Comparison of ENCODE assay signal across 12 cellular contexts in genomic region chr19:3006075-3006767, GRCh38. TPM values are rescaled to one million over a fixed set of nuclear protein-coding genes. Genes with fewer than 3 reads are reported as not detected.
A peak's percentile ranks its signal among the peaks of the same experiment; 100 is the strongest.
DNase-seq lines count a peak whose midpoint lies in the region; FAIRE-seq and TF ChIP-seq lines count a peak whose summit lies in the region.
"Had no signal": no experiment of that assay in that cellular context is flagged by ENCODE, and none has a peak within 500 bp of the region (broad histone marks: within the 10 kb centered on the region; RNA-seq: fewer than 3 reads in every experiment).

No MANE protein-coding gene starts in this region.

- no peaks in the 10 kb centered on the region for H3K4me1 Mint-ChIP-seq in chondrocyte (ENCODE audit: low read depth)
- H3K4me1 Mint-ChIP-seq: CD4-positive, CD25-positive, alpha-beta regulatory T cell had no signal

- H3K4me1 ChIP-seq in PC-9 (replicated peaks; ENCODE audit: insufficient read depth) = no peaks in the 10 kb centered on the region
- no peaks in the 10 kb centered on the region for H3K4me1 ChIP-seq in effector memory CD4-positive, alpha-beta T cell (ENCODE audit: control insufficient read depth, insufficient read depth, low read length, poor library complexity, severe bottlenecking)

- peak; percentile 34 for DNase-seq in stimulated activated CD4-positive, alpha-beta T cell treated with anti-CD3 and anti-CD28 coated beads, Interleukin-15, amount 100 ng/mL, for 24 hours
- DNase-seq in stimulated activated CD4-positive, alpha-beta T cell treated with anti-CD3 and anti-CD28 coated beads, Interleukin-4, amount 100 ng/mL, for 24 hours = no peak
- DNase-seq in PC-9 = peak; percentile 31 to 50
- peak; percentile 91 for DNase-seq in iPS-NIHi11 (ENCODE audit: low spot score)
- peak; percentile 18 for DNase-seq in urothelium cell line (ENCODE audit: low spot score)
- DNase-seq in effector memory CD4-positive, alpha-beta T cell = no peak
- DNase-seq in MV-4-11 (lab: John Stamatoyannopoulos, UW) = no peak
- no peak for DNase-seq in chondrocyte (ENCODE audit: low spot score)
- DNase-seq: CD4-positive, CD25-positive, alpha-beta regulatory T cell; dorsolateral prefrontal cortex; NCI-H1930 had no signal

- no peaks in the 10 kb centered on the region for H4K20me1 ChIP-seq in PC-9 (ENCODE audit: insufficient read depth)

- no peak for FAIRE-seq in urothelium cell line (lab: Jason Lieb, UNC)

- no peaks in the 10 kb centered on the region for H3K9me3 Mint-ChIP-seq in chondrocyte (ENCODE audit: low read depth)
- H3K9me3 Mint-ChIP-seq: CD4-positive, CD25-positive, alpha-beta regulatory T cell; IgD-negative memory B cell had no signal

- no peak for TF ChIP-seq CTCF in PC-9 (conservative IDR thresholded peaks at IDR 0.05)
- no peak for TF ChIP-seq CTCF in chondrocyte (IDR thresholded peaks at IDR 0.05)

- peaks cover 3% of the 10 kb centered on the region for H3K36me3 Mint-ChIP-seq in chondrocyte (ENCODE audit: low read depth)

- no peak overlapping the region for H3K27ac Mint-ChIP-seq in chondrocyte (ENCODE audit: unreplicated experiment)
- H3K27ac Mint-ChIP-seq: IgD-negative memory B cell had no signal

- H3K79me2 ChIP-seq in PC-9 (ENCODE audit: low read depth) = no peaks in the 10 kb centered on the region

- H3K27me3 Mint-ChIP-seq in chondrocyte (ENCODE audit: low read depth) = no peaks in the 10 kb centered on the region
- H3K27me3 Mint-ChIP-seq: CD4-positive, CD25-positive, alpha-beta regulatory T cell had no signal

- no peaks in the 10 kb centered on the region for H3K27me3 ChIP-seq in PC-9 (ENCODE audit: insufficient read depth, low read depth)
- H3K27me3 ChIP-seq in effector memory CD4-positive, alpha-beta T cell (replicated peaks; ENCODE audit: control insufficient read depth, insufficient read depth, low read length, poor library complexity, severe bottlenecking) = no peaks in the 10 kb centered on the region
- H3K27me3 ChIP-seq: dorsolateral prefrontal cortex had no signal

- CTCF ChIA-PET in PC-9 (lab: Charles Lee) = interaction anchor here (0.5 kb wide), 1 partner anchor 269 kb away, joined by 4 read pairs; no protein-coding TSS in a partner anchor

- no peaks in the 10 kb centered on the region for H3K9me2 ChIP-seq in PC-9 (ENCODE audit: insufficient read depth)

- H3K36me3 ChIP-seq in PC-9 (ENCODE audit: low read depth) = no peaks in the 10 kb centered on the region
- H3K36me3 ChIP-seq in effector memory CD4-positive, alpha-beta T cell (ENCODE audit: control insufficient read depth, insufficient read depth, low read length) = no peaks in the 10 kb centered on the region

- POLR2A ChIA-PET in PC-9 (lab: Charles Lee; ENCODE audit: unreplicated experiment) = interaction anchor here (0.7 kb wide), 1 partner anchor 583 kb away, joined by 8 read pairs; no protein-coding TSS in a partner anchor

- no peak overlapping the region for H3K4me2 ChIP-seq in PC-9

- BruUV-seq in PC-9 (replicated peaks; lab: Mats Ljungman, UMichigan) = no TSS peak

- H2AFZ ChIP-seq in PC-9 = no peak overlapping the region

- intact Hi-C loops in PC-9 (cut with micrococcal nuclease; ENCODE audit: unreplicated experiment) = no loop called here

- H3K4me3 Mint-ChIP-seq in chondrocyte (ENCODE audit: unreplicated experiment) = no peak overlapping the region
- H3K4me3 Mint-ChIP-seq: CD4-positive, CD25-positive, alpha-beta regulatory T cell; IgD-negative memory B cell had no signal

- H3K9me3 ChIP-seq in PC-9 (ENCODE audit: insufficient read depth, low read depth) = no peaks in the 10 kb centered on the region
- H3K9me3 ChIP-seq in effector memory CD4-positive, alpha-beta T cell (ENCODE audit: control insufficient read depth, low read length) = no peaks in the 10 kb centered on the region

- H3F3A ChIP-seq in PC-9 (ENCODE audit: insufficient read depth, low read depth) = no peaks in the 10 kb centered on the region

- H3K4me3 ChIP-seq in PC-9 = no peak overlapping the region
- no peak overlapping the region for H3K4me3 ChIP-seq in effector memory CD4-positive, alpha-beta T cell (ENCODE audit: insufficient read depth, low read depth, low read length, poor library complexity, severe bottlenecking)
- H3K4me3 ChIP-seq: dorsolateral prefrontal cortex had no signal

- no peak overlapping the region for H3K27ac ChIP-seq in PC-9
- H3K27ac ChIP-seq in effector memory CD4-positive, alpha-beta T cell (ENCODE audit: insufficient read depth, low read length, poor library complexity, severe bottlenecking) = no peak overlapping the region
- H3K27ac ChIP-seq: dorsolateral prefrontal cortex had no signal

RNA-seq across cellular contexts. Expression of gene TLE2, which starts 22.9 kb away (rescaled TPM):
- total RNA-seq in PC-9 (2021) = 13.7 and 21.8 TPM in 2 replicates
- total RNA-seq in chondrocyte = 12.3 to 14.1 TPM (median 13.7 TPM) in 3 replicates

RNA-seq across cellular contexts. Expression of gene TLE6, which starts 28.9 kb away (rescaled TPM):
- total RNA-seq in PC-9 (2021) = 0.90 and 1.1 TPM in 2 replicates
- 0.36 to 1.1 TPM (median 0.55 TPM) in 3 replicates for total RNA-seq in chondrocyte
- total RNA-seq: CD4-positive, CD25-positive, alpha-beta regulatory T cell had no signal

RNA-seq across cellular contexts. Expression of gene TLE5, which starts 56.1 kb away (rescaled TPM):
- total RNA-seq in PC-9 (2021) = 210 and 217 TPM in 2 replicates
- 223 to 306 TPM (median 303 TPM) in 3 replicates for total RNA-seq in chondrocyte

Comparison
In these comparisons a context has a peak if more than half of its experiments do, and no peak if none do; other contexts are left out.
1. DNase-seq: peak in stimulated activated CD4-positive, alpha-beta T cell treated with anti-CD3 and anti-CD28 coated beads, Interleukin-15, amount 100 ng/mL, for 24 hours (single experiment), PC-9 (2 of 2), iPS-NIHi11 (single experiment) and urothelium cell line (single experiment); none in stimulated activated CD4-positive, alpha-beta T cell treated with anti-CD3 and anti-CD28 coated beads, Interleukin-4, amount 100 ng/mL, for 24 hours (single experiment), effector memory CD4-positive, alpha-beta T cell (0 of 3), MV-4-11 (single experiment) and chondrocyte (single experiment).